In the genomic region with DNA sequence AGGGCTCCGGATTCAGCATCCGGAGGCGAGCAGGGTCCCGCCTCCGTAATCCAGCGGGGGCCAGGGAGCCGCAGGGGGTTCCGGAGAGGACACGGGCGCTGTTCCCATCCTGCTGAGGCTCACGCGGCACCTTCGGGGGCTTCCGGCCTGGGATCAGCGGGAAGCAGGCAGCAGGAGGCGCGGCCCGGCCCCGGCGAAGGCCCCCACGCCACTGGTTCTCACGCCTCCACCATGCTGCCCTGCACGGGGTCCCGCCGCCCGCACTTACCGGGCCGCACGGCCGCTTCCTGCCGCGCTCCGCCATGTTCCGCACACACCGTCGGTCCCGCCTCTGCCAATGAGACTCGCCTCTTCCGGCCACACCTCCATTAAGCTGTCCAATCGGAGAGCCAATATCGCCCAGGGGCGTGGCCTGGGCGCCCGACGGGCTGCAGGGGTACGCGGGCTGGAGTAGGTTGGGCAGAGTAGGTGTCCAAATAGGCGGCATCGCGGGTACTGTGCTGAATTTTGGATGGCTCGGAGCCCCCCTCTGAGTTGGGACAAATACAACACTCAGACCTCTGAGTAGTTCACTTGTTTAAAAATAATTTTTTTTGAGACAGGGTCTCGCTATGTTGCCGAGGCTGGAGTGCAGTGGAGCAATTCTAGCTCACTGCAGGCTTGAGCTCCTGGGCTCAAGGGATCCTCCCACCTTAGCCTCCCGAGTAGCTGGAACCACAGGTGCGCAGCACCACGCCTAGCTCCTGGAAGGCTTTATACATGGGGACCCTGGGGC, we compare ENCODE assay signal across 8 cellular contexts. TPM values are rescaled to one million over a fixed set of nuclear protein-coding genes. Genes with fewer than 3 reads are reported as not detected.
DNase-seq lines count a peak whose midpoint lies in the region; ATAC-seq and TF ChIP-seq lines count a peak whose summit lies in the region.

A gene with protein sequence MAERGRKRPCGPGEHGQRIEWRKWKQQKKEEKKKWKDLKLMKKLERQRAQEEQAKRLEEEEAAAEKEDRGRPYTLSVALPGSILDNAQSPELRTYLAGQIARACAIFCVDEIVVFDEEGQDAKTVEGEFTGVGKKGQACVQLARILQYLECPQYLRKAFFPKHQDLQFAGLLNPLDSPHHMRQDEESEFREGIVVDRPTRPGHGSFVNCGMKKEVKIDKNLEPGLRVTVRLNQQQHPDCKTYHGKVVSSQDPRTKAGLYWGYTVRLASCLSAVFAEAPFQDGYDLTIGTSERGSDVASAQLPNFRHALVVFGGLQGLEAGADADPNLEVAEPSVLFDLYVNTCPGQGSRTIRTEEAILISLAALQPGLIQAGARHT (minus strand): TSS at position 318 of the 775 bp plus-strand sequence. CDS start 14 bp downstream, at position 304.

- no peaks in the 10 kb centered on the region for H3K27me3 ChIP-seq in CD8-positive, alpha-beta T cell (ENCODE audit: insufficient read depth, low read length)
- H3K27me3 ChIP-seq in effector memory CD4-positive, alpha-beta T cell (replicated peaks; ENCODE audit: control insufficient read depth, insufficient read depth, low read length, poor library complexity, severe bottlenecking), result no peaks in the 10 kb centered on the region

- no peaks in the 10 kb centered on the region for H3K27me3 Mint-ChIP-seq in CD8-positive, alpha-beta T cell (ENCODE audit: low read depth)

- H3K36me3 ChIP-seq in CD8-positive, alpha-beta T cell (ENCODE audit: insufficient read depth, low read length), result peaks cover 19% of the 10 kb centered on the region
- H3K36me3 ChIP-seq in effector memory CD4-positive, alpha-beta T cell (ENCODE audit: control insufficient read depth, insufficient read depth, low read length), result peaks cover 23% of the 10 kb centered on the region

- intact Hi-C loops in CD8-positive, alpha-beta T cell (cut with DNase I, micrococcal nuclease), result loop anchor here (1.0 to 10.0 kb wide), 7 partner anchors 11 to 373 kb away; partner anchors contain the start of genes ENDOG (in 2 of the 2), DYNC2I2 (in 1 of the 2), LRRC8A (in 1 of the 2) and ODF2 (in 1 of the 2)

- peaks cover 20% of the 10 kb centered on the region for H3K4me1 Mint-ChIP-seq in CD8-positive, alpha-beta T cell (ENCODE audit: low read depth)

- no peaks in the 10 kb centered on the region for H3K9me3 ChIP-seq in CD8-positive, alpha-beta T cell (ENCODE audit: low read length)
- no peaks in the 10 kb centered on the region for H3K9me3 ChIP-seq in effector memory CD4-positive, alpha-beta T cell (ENCODE audit: control insufficient read depth, low read length)

- H3K4me3 Mint-ChIP-seq in CD8-positive, alpha-beta T cell, result peak within 1 kb of the TSS; percentile 96

- CTCF ChIA-PET in CD8-positive, alpha-beta T cell (lab: Charles Lee), result interaction anchor here (1.0 to 2.4 kb wide), 4 partner anchors 11 to 99 kb away, joined by 3 to 15 read pairs (median 4); partner anchors contain the start of gene ENDOG
- CTCF ChIA-PET in activated CD8-positive, alpha-beta memory T cell treated with anti-CD3 and anti-CD28 coated beads for 36 hours (lab: Charles Lee), result interaction anchor here (0.7 to 1.5 kb wide), 3 partner anchors 10 to 245 kb away, joined by 3 to 11 read pairs (median 3); partner anchors contain the start of gene ENDOG

- H3K27ac Mint-ChIP-seq in CD8-positive, alpha-beta T cell, result peak within 1 kb of the TSS; percentile 94

- H3K27ac ChIP-seq in CD8-positive, alpha-beta T cell (ENCODE audit: low read depth, low read length), result peak within 1 kb of the TSS; percentile 83
- H3K27ac ChIP-seq in effector memory CD4-positive, alpha-beta T cell (ENCODE audit: insufficient read depth, low read length, poor library complexity, severe bottlenecking), result peak within 1 kb of the TSS; percentile 68

- peak; percentile 88 to 95 (median 92) for DNase-seq in CD8-positive, alpha-beta T cell
- DNase-seq in HS-27A (ENCODE audit: low read depth), result peak; percentile 86
- DNase-seq in NK-92 (lab: John Stamatoyannopoulos, UW; ENCODE audit: unreplicated experiment), result peak; percentile 49
- DNase-seq in effector memory CD4-positive, alpha-beta T cell, result peak; percentile 88 to 91 (median 90)
- peak; percentile 98 for DNase-seq in medulla oblongata (ENCODE audit: extremely low spot score)
- DNase-seq in stimulated activated CD8-positive, alpha-beta memory T cell treated with anti-CD3 and anti-CD28 coated beads, Interleukin-12 subunit alpha, Interleukin-12 subunit beta, amount 100 ng/mL, for 1 hour (ENCODE audit: low read depth), result peak; percentile 88

- peaks cover 45% of the 10 kb centered on the region for H3K36me3 Mint-ChIP-seq in CD8-positive, alpha-beta T cell

- POLR2A ChIA-PET in CD8-positive, alpha-beta T cell (lab: Charles Lee), result interaction anchor here (0.6 to 4.1 kb wide), 6 partner anchors 9 to 749 kb away, joined by 4 to 61 read pairs (median 5); partner anchors contain the start of genes ENDOG and ZER1
- POLR2A ChIA-PET in activated CD8-positive, alpha-beta memory T cell treated with anti-CD3 and anti-CD28 coated beads for 36 hours (lab: Charles Lee), result interaction anchor here (0.6 to 1.3 kb wide), 5 partner anchors 11 to 1017 kb away, joined by 3 to 26 read pairs (median 3); partner anchors contain the start of genes DOLK, ENDOG and NUP188

- peak within 1 kb of the TSS; percentile 99 for H3K4me3 ChIP-seq in CD8-positive, alpha-beta T cell (ENCODE audit: low read depth, low read length)
- peak within 1 kb of the TSS; percentile 90 for H3K4me3 ChIP-seq in effector memory CD4-positive, alpha-beta T cell (ENCODE audit: insufficient read depth, low read depth, low read length, poor library complexity, severe bottlenecking)

- ATAC-seq in CD8-positive, alpha-beta T cell, result peak; percentile 99
- peak; percentile 97 for ATAC-seq in GM19467 (IDR thresholded peaks at IDR 0.05; ENCODE audit: unreplicated experiment)

- no peaks in the 10 kb centered on the region for H3K9me3 Mint-ChIP-seq in CD8-positive, alpha-beta T cell

- peaks cover 18% of the 10 kb centered on the region for H3K4me1 ChIP-seq in CD8-positive, alpha-beta T cell (ENCODE audit: insufficient read depth, low read length)
- H3K4me1 ChIP-seq in effector memory CD4-positive, alpha-beta T cell (ENCODE audit: control insufficient read depth, insufficient read depth, low read length, poor library complexity, severe bottlenecking), result peaks cover 14% of the 10 kb centered on the region

- TF ChIP-seq CTCF in CD8-positive, alpha-beta T cell (IDR thresholded peaks at IDR 0.05), result no peak

RNA-seq across cellular contexts. Expression of the gene that starts here (rescaled TPM):
- total RNA-seq in CD8-positive, alpha-beta T cell, result 10 to 100 TPM; 25.0 to 25.2 TPM
- 100 to 1,000 TPM; 130 to 138 TPM for total RNA-seq in activated CD8-positive, alpha-beta memory T cell treated with anti-CD3 and anti-CD28 coated beads for 36 hours

Comparison
In these comparisons a context has a peak if more than half of its experiments do, and no peak if none do; other contexts are left out.
1. Peak in every context shown above with its lines: DNase-seq, ATAC-seq, H3K4me3 ChIP-seq and H3K27ac ChIP-seq.
2. RNA of the gene that starts here (total RNA-seq): 130 to 138 TPM in activated CD8-positive, alpha-beta memory T cell treated with anti-CD3 and anti-CD28 coated beads for 36 hours; 25.0 to 25.2 TPM in CD8-positive, alpha-beta T cell; every median in the first group is over 4 times any median in the second.